In the genomic region with DNA sequence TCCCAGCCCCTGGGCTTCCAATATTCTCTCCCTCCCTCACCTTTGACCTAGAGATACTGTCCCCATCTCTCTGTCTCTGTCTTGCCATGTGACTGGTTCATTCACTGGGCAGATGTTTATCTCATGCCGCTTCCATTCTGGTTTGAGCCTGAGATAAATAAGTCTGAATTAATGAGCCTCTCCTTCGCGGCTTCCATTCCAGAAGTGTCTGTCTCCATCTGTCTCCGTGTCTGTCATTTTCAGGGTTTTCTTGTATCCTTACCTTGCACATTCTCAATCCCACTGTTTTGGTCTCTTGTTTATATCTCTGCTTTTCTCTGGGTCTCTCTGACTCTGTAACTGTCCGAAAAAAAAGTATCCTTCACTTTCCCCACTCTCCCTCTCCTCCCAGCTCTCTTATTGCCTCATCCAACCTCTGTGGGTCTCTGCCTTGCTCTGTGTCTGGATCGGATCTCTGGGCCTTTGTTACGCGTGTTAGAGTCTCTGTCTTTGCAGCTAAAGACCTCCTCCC, we compare ENCODE assay signal across 8 cellular contexts. TPM values are rescaled to one million over a fixed set of nuclear protein-coding genes. Genes with fewer than 3 reads are reported as not detected.
DNase-seq lines count a peak whose midpoint lies in the region; ATAC-seq and TF ChIP-seq lines count a peak whose summit lies in the region.

No MANE protein-coding gene starts in this region.

- no peak for DNase-seq in heart right ventricle
- DNase-seq in left ventricle myocardium superior = no peak
- DNase-seq in astrocyte of the spinal cord (ENCODE audit: low read depth, low spot score) = no peak
- DNase-seq in memory B cell (ENCODE audit: low spot score in 2 of 2) = no peak
- DNase-seq in vagina (ENCODE audit: extremely low spot score in 2 of 2) = no peak
- DNase-seq in OCI-M2 (lab: John Stamatoyannopoulos, UW; ENCODE audit: unreplicated experiment) = no peak
- no peak for DNase-seq in NCI-H1436 treated with DMSO at 0.1 percent for 48 hours (lab: John Stamatoyannopoulos, UW)

- H3K27me3 Mint-ChIP-seq in memory B cell = no peaks in the 10 kb centered on the region

- H3K9me3 ChIP-seq in heart right ventricle (no peaks in the 10 kb centered on the region), vagina (no peaks in the 10 kb centered on the region)

- H3K9me3 Mint-ChIP-seq in memory B cell = no peaks in the 10 kb centered on the region

- peaks cover 13% of the 10 kb centered on the region for H3K36me3 Mint-ChIP-seq in memory B cell

- H3K4me3 Mint-ChIP-seq in memory B cell = peak overlapping the region; percentile 87

- ATAC-seq in heart right ventricle = no peak
- no peak for ATAC-seq in left ventricle myocardium superior
- no peak for ATAC-seq in memory B cell (ENCODE audit: low read depth)
- no peak for ATAC-seq in GM18519 (IDR thresholded peaks at IDR 0.05; ENCODE audit: low FRiP score, unreplicated experiment)

- in situ Hi-C loops in astrocyte of the spinal cord (cut with HindIII; ENCODE audit: low sequenced_read_pairs) = no loop called here

- H3K4me3 ChIP-seq in heart right ventricle (peak overlapping the region in 8 of 10 donors; percentile 19 to 58 (median 52)), astrocyte of the spinal cord (ENCODE audit: low read depth, low read length) (peak overlapping the region; percentile 44), vagina (peak overlapping the region; percentile 19 to 39)

- WGBS in heart right ventricle, 2 donors = 22 to 24% methylated on average over 8 of the region's 8 CpGs

- peaks cover 31% of the 10 kb centered on the region for H3K4me1 Mint-ChIP-seq in memory B cell

- TF ChIP-seq CTCF in heart right ventricle (IDR thresholded peaks at IDR 0.05) (no peak), astrocyte of the spinal cord (IDR thresholded peaks at IDR 0.05; ENCODE audit: low read depth, low read length) (no peak), vagina (IDR thresholded peaks at IDR 0.05) (no peak)

- H3K27ac ChIP-seq in heart right ventricle (peak overlapping the region in 9 of 10 donors; percentile 37 to 85 (median 67)), vagina (peak overlapping the region; percentile 84)

- no peak for TF ChIP-seq POLR2A in vagina (IDR thresholded peaks at IDR 0.05)

- no peaks in the 10 kb centered on the region for H3K27me3 ChIP-seq in heart right ventricle
- no peaks in the 10 kb centered on the region for H3K27me3 ChIP-seq in vagina

- H3K27ac Mint-ChIP-seq in memory B cell = peak overlapping the region; percentile 73

- intact Hi-C loops in heart right ventricle (cut with DNase I) (no loop called here), left ventricle myocardium superior (cut with micrococcal nuclease) (no loop called here), vagina (cut with DNase I) (no loop called here)

- H3K4me1 ChIP-seq in heart right ventricle (peaks cover 6 to 46% (median 20%) of the 10 kb centered on the region in 9 donors), vagina (peaks cover 33% of the 10 kb centered on the region)

- H3K36me3 ChIP-seq in heart right ventricle = peaks cover 0 to 33% (median 0%) of the 10 kb centered on the region in 9 donors
- H3K36me3 ChIP-seq in vagina = no peaks in the 10 kb centered on the region

RNA-seq across cellular contexts. Expression of gene SPHK2, which starts 4.3 kb away (rescaled TPM):
- 10 to 100 TPM in 2 of 10 donors, 1 to 10 TPM in 8; 5.7 to 13.0 (median 7.7) TPM for total RNA-seq in heart right ventricle
- polyA plus RNA-seq in heart right ventricle = 10 to 100 TPM in 1 of 2 donors, 1 to 10 TPM in 1; 8.7 to 15.9 TPM
- total RNA-seq in left ventricle myocardium superior = 7.2 TPM
- total RNA-seq in vagina = 19.9 TPM

RNA-seq across cellular contexts. Expression of gene RPL18, which starts 4.6 kb away (rescaled TPM):
- total RNA-seq in heart right ventricle (100 to 1,000 TPM; 493 to 753 (median 543) TPM), left ventricle myocardium superior (554 TPM), vagina (2,346 TPM)
- polyA plus RNA-seq in heart right ventricle = 1,000 to 10,000 TPM; 1,418 to 2,257 TPM

RNA-seq across cellular contexts. Expression of gene FAM83E, which starts 8.7 kb away (rescaled TPM):
- total RNA-seq in heart right ventricle (not detected), left ventricle myocardium superior (not detected), vagina (3.2 TPM)
- polyA plus RNA-seq in heart right ventricle = under 1 TPM in 1 of 2 donors, not detected in 1; 0.01 TPM

RNA-seq across cellular contexts. Expression of gene DBP, which starts 13.6 kb away (rescaled TPM):
- total RNA-seq in heart right ventricle = 10 to 100 TPM in 8 of 10 donors, 1 to 10 TPM in 2; 2.4 to 30.0 (median 12.8) TPM
- polyA plus RNA-seq in heart right ventricle = 10 to 100 TPM in 1 of 2 donors, 1 to 10 TPM in 1; 5.8 to 11.6 TPM
- 22.8 TPM for total RNA-seq in left ventricle myocardium superior
- total RNA-seq in vagina = 4.9 TPM

RNA-seq across cellular contexts. Expression of gene SPACA4, which starts 17.1 kb away (rescaled TPM):
- not detected for total RNA-seq in heart right ventricle
- polyA plus RNA-seq in heart right ventricle = not detected
- total RNA-seq in left ventricle myocardium superior = not detected
- 3.9 TPM for total RNA-seq in vagina
